ENCODE assay signal across 7 cellular contexts in genomic region chr12:31749024-31749704, GRCh38. TPM values are rescaled to one million over a fixed set of nuclear protein-coding genes. Genes with fewer than 3 reads are reported as not detected.
DNase-seq lines count a peak whose midpoint lies in the region; ATAC-seq, FAIRE-seq and TF ChIP-seq lines count a peak whose summit lies in the region.

No MANE protein-coding gene starts in this region.

- H3K27ac ChIP-seq in lung (ENCODE audit: low read depth in 1 of 2, low read length in 1 of 2), result peak overlapping the region; percentile 38 to 91

- H3K36me3 Mint-ChIP-seq in T-helper 17 cell (ENCODE audit: low read depth), result peaks cover 3% of the 10 kb centered on the region
- peaks cover 0 to 4% of the 10 kb centered on the region in 2 donors for H3K36me3 Mint-ChIP-seq in stimulated activated naive B cell treated with anti-CD40 and anti-IgM and Interleukin-4, amounts not matched to agents 10 μg/mL and 1 μg/mL and 100 μg/mL, for 72 hours

- no peaks in the 10 kb centered on the region for H3K36me3 ChIP-seq in bronchial epithelial cell (ENCODE audit: control insufficient read depth, insufficient read depth, low read length)
- H3K36me3 ChIP-seq in lung (ENCODE audit: control insufficient read depth in 2 of 2, insufficient read depth in 2 of 2, low read length in 2 of 2), result no peaks in the 10 kb centered on the region

- H3K9me3 ChIP-seq in T-helper 17 cell (ENCODE audit: control insufficient read depth, low read length, poor library complexity, severe bottlenecking) (no peaks in the 10 kb centered on the region), lung (ENCODE audit: control insufficient read depth in 2 of 2, insufficient read depth in 1 of 2, low read length in 1 of 2) (no peaks in the 10 kb centered on the region)

- DNase-seq in NCI-H1105 treated with DMSO at 0.1 percent for 48 hours (lab: John Stamatoyannopoulos, UW), result peak; percentile 99
- peak in 1 of 3 donors; percentile 15 for DNase-seq in T-helper 17 cell
- peak; percentile 100 for DNase-seq in bronchial epithelial cell (ENCODE audit: low read depth)
- DNase-seq in lung (ENCODE audit: low spot score), result peak; percentile 83
- peak; percentile 72 for DNase-seq in stimulated activated naive B cell treated with anti-CD40 and anti-IgM and Interleukin-4, amounts not matched to agents 10 μg/mL and 1 μg/mL and 100 μg/mL, for 72 hours

- H3K27ac Mint-ChIP-seq in T-helper 17 cell, result no peak overlapping the region
- peak overlapping the region; percentile 60 for H3K27ac Mint-ChIP-seq in stimulated activated naive B cell treated with anti-CD40 and anti-IgM and Interleukin-4, amounts not matched to agents 10 μg/mL and 1 μg/mL and 100 μg/mL, for 72 hours

- TF ChIP-seq CTCF in bronchial epithelial cell (IDR thresholded peaks at IDR 0.05; ENCODE audit: insufficient read depth, low read length, severe bottlenecking) (no peak), lung (IDR thresholded peaks at IDR 0.05; ENCODE audit: control extremely low read depth, extremely low read depth) (no peak)

- FAIRE-seq in bronchial epithelial cell (lab: Jason Lieb, UNC), result peak; percentile 91

- H3K4me1 Mint-ChIP-seq in T-helper 17 cell, result peaks cover 28% of the 10 kb centered on the region
- H3K4me1 Mint-ChIP-seq in stimulated activated naive B cell treated with anti-CD40 and anti-IgM and Interleukin-4, amounts not matched to agents 10 μg/mL and 1 μg/mL and 100 μg/mL, for 72 hours, result peaks cover 46 to 71% of the 10 kb centered on the region in 2 donors

- peak overlapping the region; percentile 13 for H3K4me3 Mint-ChIP-seq in T-helper 17 cell
- peak overlapping the region in 1 of 2 donors; percentile 8 for H3K4me3 Mint-ChIP-seq in stimulated activated naive B cell treated with anti-CD40 and anti-IgM and Interleukin-4, amounts not matched to agents 10 μg/mL and 1 μg/mL and 100 μg/mL, for 72 hours

- H3K27me3 ChIP-seq in bronchial epithelial cell (ENCODE audit: control insufficient read depth, insufficient read depth, low read length) (no peaks in the 10 kb centered on the region), lung (ENCODE audit: control insufficient read depth, insufficient read depth) (no peaks in the 10 kb centered on the region)

- peak; percentile 82 for ATAC-seq in GM18519 (IDR thresholded peaks at IDR 0.05; ENCODE audit: low FRiP score, unreplicated experiment)
- ATAC-seq in HG02870 (IDR thresholded peaks at IDR 0.05; ENCODE audit: unreplicated experiment), result peak; percentile 85
- peak; percentile 86 for ATAC-seq in T-helper 17 cell
- ATAC-seq in lung (ENCODE audit: insufficient read depth, low FRiP score), result peak; percentile 93
- peak; percentile 81 to 89 for ATAC-seq in stimulated activated naive B cell treated with anti-CD40 and anti-IgM and Interleukin-4, amounts not matched to agents 10 μg/mL and 1 μg/mL and 100 μg/mL, for 72 hours (replicated peaks)

- WGBS in lung, 2 donors, result 19 to 24% methylated on average over 5 of the region's 5 CpGs

- H3K9me3 Mint-ChIP-seq in stimulated activated naive B cell treated with anti-CD40 and anti-IgM and Interleukin-4, amounts not matched to agents 10 μg/mL and 1 μg/mL and 100 μg/mL, for 72 hours, result peaks cover 0 to 5% of the 10 kb centered on the region in 2 donors

- H3K4me3 ChIP-seq in bronchial epithelial cell (ENCODE audit: low read depth, low read length) (no peak overlapping the region), lung (no peak overlapping the region)

- H3K27me3 Mint-ChIP-seq in T-helper 17 cell, result no peaks in the 10 kb centered on the region
- no peaks in the 10 kb centered on the region for H3K27me3 Mint-ChIP-seq in stimulated activated naive B cell treated with anti-CD40 and anti-IgM and Interleukin-4, amounts not matched to agents 10 μg/mL and 1 μg/mL and 100 μg/mL, for 72 hours

- peaks cover 3 to 5% of the 10 kb centered on the region in 2 donors for H3K4me1 ChIP-seq in lung (ENCODE audit: control insufficient read depth in 2 of 2, insufficient read depth in 2 of 2, low read length in 2 of 2)

RNA-seq across cellular contexts. Expression of gene AMN1, which starts 20.3 kb away (rescaled TPM):
- 1 to 10 TPM; 2.0 to 4.6 TPM for total RNA-seq in T-helper 17 cell
- total RNA-seq in bronchial epithelial cell, result 10.0 and 32.0 TPM in 2 replicates
- 10 to 100 TPM in 1 of 2 donors, 1 to 10 TPM in 1; 5.7 to 20.0 TPM for total RNA-seq in lung
- polyA plus RNA-seq in lung, result 10 to 100 TPM in 1 of 2 donors, 1 to 10 TPM in 1; 8.4 to 14.3 TPM
